In the genomic region with DNA sequence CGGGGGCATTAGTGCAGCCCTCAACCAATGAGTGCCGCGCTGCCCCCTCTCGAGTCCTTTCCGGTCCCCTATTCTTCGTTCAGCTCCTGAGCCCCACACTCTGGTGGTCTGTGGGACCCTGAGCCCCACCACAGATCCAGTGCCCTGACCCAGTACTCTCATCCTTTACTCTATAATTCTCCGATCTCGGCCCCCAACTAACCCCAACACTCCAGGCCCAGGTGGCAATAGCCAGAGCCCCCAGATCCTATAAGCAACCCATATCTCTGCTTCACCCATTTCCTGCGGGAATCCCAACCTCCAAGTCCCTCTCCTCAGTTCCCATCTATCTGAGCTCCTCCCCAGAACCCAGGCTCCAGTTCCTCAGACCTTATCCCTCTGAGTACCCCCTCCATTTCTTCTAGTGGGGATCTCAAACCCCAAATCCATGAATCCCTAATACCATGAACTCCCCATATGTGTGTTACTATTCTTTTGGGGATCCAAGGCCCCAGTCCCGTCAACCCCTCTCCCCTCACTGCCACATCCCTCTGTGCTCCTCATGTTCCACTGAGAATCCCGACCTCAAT, we compare ENCODE assay signal across 8 cellular contexts. TPM values are rescaled to one million over a fixed set of nuclear protein-coding genes. Genes with fewer than 3 reads are reported as not detected.
DNase-seq lines count a peak whose midpoint lies in the region; ATAC-seq and TF ChIP-seq lines count a peak whose summit lies in the region.

No MANE protein-coding gene starts in this region.

- intact Hi-C loops in CD4-positive, alpha-beta T cell (cut with DNase I, micrococcal nuclease): loop anchor here (2.0 to 10.0 kb wide), 5 partner anchors 17 to 553 kb away; a partner anchor contains a TSS

- H3K36me3 Mint-ChIP-seq in CD4-positive, alpha-beta T cell (ENCODE audit: low read depth): peaks cover 12% of the 10 kb centered on the region
- H3K36me3 Mint-ChIP-seq in effector memory CD8-positive, alpha-beta T cell (ENCODE audit: insufficient read depth): peaks cover 12% of the 10 kb centered on the region

- no peak overlapping the region for H2AFZ ChIP-seq in neuron (ENCODE audit: low read depth, low read length)

- no peak for TF ChIP-seq CTCF in CD4-positive, alpha-beta T cell (IDR thresholded peaks at IDR 0.05)
- TF ChIP-seq CTCF in NB4 (IDR thresholded peaks at IDR 0.05; ENCODE audit: low read depth, low read length): no peak

- peak overlapping the region; percentile 81 for H3K27ac Mint-ChIP-seq in CD4-positive, alpha-beta T cell
- H3K27ac Mint-ChIP-seq in effector memory CD8-positive, alpha-beta T cell: peak overlapping the region; percentile 88 to 93

- H3K4me3 ChIP-seq in NB4 (ENCODE audit: low read depth, low read length) (peak overlapping the region; percentile 49), neuron (ENCODE audit: low read length) (peak overlapping the region; percentile 42)

- H3K9me3 Mint-ChIP-seq in CD4-positive, alpha-beta T cell: no peaks in the 10 kb centered on the region
- no peaks in the 10 kb centered on the region for H3K9me3 Mint-ChIP-seq in effector memory CD8-positive, alpha-beta T cell

- H3K9me3 ChIP-seq in CD4-positive, alpha-beta T cell (ENCODE audit: control insufficient read depth, low read length): no peaks in the 10 kb centered on the region
- no peaks in the 10 kb centered on the region for H3K9me3 ChIP-seq in neuron (ENCODE audit: low read length)

- peak; percentile 34 for TF ChIP-seq POLR2A in NB4 (IDR thresholded peaks at IDR 0.05; ENCODE audit: extremely low read depth, insufficient read length)

- peak overlapping the region; percentile 59 for H3K27ac ChIP-seq in CD4-positive, alpha-beta T cell (ENCODE audit: low read depth, low read length)

- peaks cover 30% of the 10 kb centered on the region for H3K4me1 ChIP-seq in neuron (ENCODE audit: insufficient read depth, low read length)

- POLR2A ChIA-PET in CD4-positive, alpha-beta T cell (lab: Charles Lee): interaction anchor here (0.7 to 6.0 kb wide), 26 partner anchors 9 to 563 kb away, joined by 3 to 153 read pairs (median 6); a partner anchor contains a TSS

- H3K27me3 Mint-ChIP-seq in CD4-positive, alpha-beta T cell: no peaks in the 10 kb centered on the region
- H3K27me3 Mint-ChIP-seq in effector memory CD8-positive, alpha-beta T cell: no peaks in the 10 kb centered on the region

- CTCF ChIA-PET in CD4-positive, alpha-beta T cell (lab: Charles Lee): interaction anchor here (0.9 to 2.7 kb wide), 6 partner anchors 9 to 58 kb away, joined by 3 to 19 read pairs (median 6); a partner anchor contains a TSS

- no peak for DNase-seq in CD4-positive, alpha-beta T cell
- no peak for DNase-seq in NB4 (ENCODE audit: low read depth)
- DNase-seq in effector memory CD8-positive, alpha-beta T cell: no peak

- H3K4me1 Mint-ChIP-seq in CD4-positive, alpha-beta T cell (ENCODE audit: low read depth): peaks cover 48% of the 10 kb centered on the region
- H3K4me1 Mint-ChIP-seq in effector memory CD8-positive, alpha-beta T cell (ENCODE audit: low read depth in 2 of 2): peaks cover 42 to 44% of the 10 kb centered on the region in 2 donors

- no peak for ATAC-seq in CD4-positive, alpha-beta T cell (ENCODE audit: poor library complexity)
- no peak for ATAC-seq in effector memory CD8-positive, alpha-beta T cell (replicated peaks)
- ATAC-seq in HG03039 (IDR thresholded peaks at IDR 0.05; ENCODE audit: unreplicated experiment) (no peak), HG02885 (IDR thresholded peaks at IDR 0.05; ENCODE audit: poor library complexity, unreplicated experiment) (no peak), GM19035 (IDR thresholded peaks at IDR 0.05; ENCODE audit: unreplicated experiment) (no peak), HG02588 (IDR thresholded peaks at IDR 0.05; ENCODE audit: unreplicated experiment) (no peak)

- no peaks in the 10 kb centered on the region for H3K27me3 ChIP-seq in CD4-positive, alpha-beta T cell (ENCODE audit: control insufficient read depth, insufficient read depth, low read length)
- no peaks in the 10 kb centered on the region for H3K27me3 ChIP-seq in neuron (ENCODE audit: insufficient read depth, low read length)

- peak overlapping the region; percentile 85 for H3K4me3 Mint-ChIP-seq in CD4-positive, alpha-beta T cell
- H3K4me3 Mint-ChIP-seq in effector memory CD8-positive, alpha-beta T cell: peak overlapping the region; percentile 74 to 79

- peaks cover 3% of the 10 kb centered on the region for H3K36me3 ChIP-seq in neuron (ENCODE audit: insufficient read depth, low read length)

RNA-seq across cellular contexts. Expression of a gene that starts 1.0 kb away (rescaled TPM):
- total RNA-seq in CD4-positive, alpha-beta T cell: 10 to 100 TPM; 12.7 to 14.7 TPM

RNA-seq across cellular contexts. Expression of a gene that starts 3.3 kb away (rescaled TPM):
- 1 to 10 TPM in 1 of 2 experiments, under 1 TPM in 1; 0.95 to 2.4 TPM for total RNA-seq in CD4-positive, alpha-beta T cell

RNA-seq across cellular contexts. Expression of a gene that starts 11.0 kb away (rescaled TPM):
- 100 to 1,000 TPM; 161 to 163 TPM for total RNA-seq in CD4-positive, alpha-beta T cell

RNA-seq across cellular contexts. Expression of a gene that starts 16.2 kb away (rescaled TPM):
- total RNA-seq in CD4-positive, alpha-beta T cell: 10 to 100 TPM; 39.1 to 41.7 TPM

RNA-seq across cellular contexts. Expression of a gene that starts 23.9 kb away (rescaled TPM):
- total RNA-seq in CD4-positive, alpha-beta T cell: 1 to 10 TPM; 3.4 to 3.5 TPM
